In genomic region chr10:15106352-15107013, GRCh38 we compare ENCODE assay signal across 8 cellular contexts. TPM values are rescaled to one million over a fixed set of nuclear protein-coding genes. Genes with fewer than 3 reads are reported as not detected.
DNase-seq lines count a peak whose midpoint lies in the region; ATAC-seq, FAIRE-seq and TF ChIP-seq lines count a peak whose summit lies in the region.

No MANE protein-coding gene starts in this region.

- H3K9me3 ChIP-seq in upper lobe of left lung = no peaks in the 10 kb centered on the region

- no peak overlapping the region for H3K4me3 Mint-ChIP-seq in activated T-helper 2 cell treated with anti-CD3 and anti-CD28 coated beads, Interferon-gamma antibody, Interleukin-2, Interleukin-4, amounts not matched to agents 10 μg/mL and 5 μg/mL and 100 μg/mL, durations not matched to agents 14 hours and 24 hours and 36 hours (ENCODE audit: low read depth)
- no peak overlapping the region for H3K4me3 Mint-ChIP-seq in osteocyte (ENCODE audit: unreplicated experiment)

- no peak for FAIRE-seq in HTR-8/SVneo (lab: Jason Lieb, UNC)

- H3K27ac Mint-ChIP-seq in activated T-helper 2 cell treated with anti-CD3 and anti-CD28 coated beads, Interferon-gamma antibody, Interleukin-2, Interleukin-4, amounts not matched to agents 10 μg/mL and 5 μg/mL and 100 μg/mL, durations not matched to agents 14 hours and 24 hours and 36 hours = peak overlapping the region; percentile 28
- H3K27ac Mint-ChIP-seq in osteocyte (ENCODE audit: unreplicated experiment) = peak overlapping the region; percentile 72

- POLR2A ChIA-PET in RWPE1 (lab: Yijun Ruan, JAX; ENCODE audit: low non-redundant PET) = no interaction called here

- TF ChIP-seq EP300 in upper lobe of left lung (IDR thresholded peaks at IDR 0.05) = no peak

- H3K36me3 ChIP-seq in upper lobe of left lung = peaks cover 15 to 67% (median 29%) of the 10 kb centered on the region in 4 donors

- CTCF ChIA-PET in RWPE1 (lab: Yijun Ruan, JAX) = interaction anchor here (0.5 to 1.0 kb wide), 7 partner anchors 11 to 1344 kb away, joined by 3 to 9 read pairs (median 3); partner anchors contain the start of genes CDNF, HSPA14 and MSANTD7

- TF ChIP-seq CTCF in RWPE1 (conservative IDR thresholded peaks at IDR 0.05; ENCODE audit: low read depth) = peak; percentile 88
- peak; percentile 98 for TF ChIP-seq CTCF in fibroblast of villous mesenchyme (IDR thresholded peaks at IDR 0.05; ENCODE audit: insufficient read depth, low read depth, low read length)
- TF ChIP-seq CTCF in osteocyte (IDR thresholded peaks at IDR 0.05) = peak; percentile 96
- TF ChIP-seq CTCF in upper lobe of left lung (IDR thresholded peaks at IDR 0.05) = peak; percentile 60 to 83 (median 81)

- no peak for TF ChIP-seq POLR2A in upper lobe of left lung (IDR thresholded peaks at IDR 0.05)

- H3K4me3 ChIP-seq in fibroblast of villous mesenchyme (ENCODE audit: low read depth, low read length) = no peak overlapping the region
- no peak overlapping the region for H3K4me3 ChIP-seq in upper lobe of left lung

- 46 to 64% methylated on average over 8 of the region's 8 CpGs for WGBS in upper lobe of left lung, 2 donors

- H3K4me1 ChIP-seq in upper lobe of left lung = peaks cover 0 to 6% (median 2%) of the 10 kb centered on the region in 4 donors

- no peak overlapping the region for H3K27ac ChIP-seq in RWPE1
- no peak overlapping the region for H3K27ac ChIP-seq in upper lobe of left lung

- H3K36me3 Mint-ChIP-seq in activated T-helper 2 cell treated with anti-CD3 and anti-CD28 coated beads, Interferon-gamma antibody, Interleukin-2, Interleukin-4, amounts not matched to agents 10 μg/mL and 5 μg/mL and 100 μg/mL, durations not matched to agents 14 hours and 24 hours and 36 hours (ENCODE audit: low read depth) = peaks cover 65% of the 10 kb centered on the region
- peaks cover 25% of the 10 kb centered on the region for H3K36me3 Mint-ChIP-seq in osteocyte (ENCODE audit: unreplicated experiment)

- peak; percentile 46 for DNase-seq in COLO668 (lab: John Stamatoyannopoulos, UW; ENCODE audit: unreplicated experiment)
- DNase-seq in HTR-8/SVneo (ENCODE audit: insufficient read length, low spot score) = peak; percentile 61
- DNase-seq in RWPE1 (ENCODE audit: low spot score) = peak; percentile 64
- peak; percentile 48 for DNase-seq in activated T-helper 2 cell treated with anti-CD3 and anti-CD28 coated beads, Interferon-gamma antibody, Interleukin-2, Interleukin-4, amounts not matched to agents 10 μg/mL and 5 μg/mL and 100 μg/mL, durations not matched to agents 14 hours and 24 hours and 36 hours (ENCODE audit: low spot score)
- DNase-seq in fibroblast of villous mesenchyme (ENCODE audit: low read depth) = peak; percentile 79
- peak; percentile 91 for DNase-seq in osteocyte (ENCODE audit: extremely low spot score, unreplicated experiment)
- peak in 1 of 2 donors; percentile 83 for DNase-seq in upper lobe of left lung

- no peaks in the 10 kb centered on the region for H3K27me3 ChIP-seq in upper lobe of left lung

- H3K27me3 Mint-ChIP-seq in activated T-helper 2 cell treated with anti-CD3 and anti-CD28 coated beads, Interferon-gamma antibody, Interleukin-2, Interleukin-4, amounts not matched to agents 10 μg/mL and 5 μg/mL and 100 μg/mL, durations not matched to agents 14 hours and 24 hours and 36 hours (ENCODE audit: low read depth) = no peaks in the 10 kb centered on the region
- H3K27me3 Mint-ChIP-seq in osteocyte (ENCODE audit: unreplicated experiment) = no peaks in the 10 kb centered on the region

- H3K9me3 Mint-ChIP-seq in activated T-helper 2 cell treated with anti-CD3 and anti-CD28 coated beads, Interferon-gamma antibody, Interleukin-2, Interleukin-4, amounts not matched to agents 10 μg/mL and 5 μg/mL and 100 μg/mL, durations not matched to agents 14 hours and 24 hours and 36 hours = no peaks in the 10 kb centered on the region
- no peaks in the 10 kb centered on the region for H3K9me3 Mint-ChIP-seq in osteocyte (ENCODE audit: unreplicated experiment)

- H3K4me1 Mint-ChIP-seq in activated T-helper 2 cell treated with anti-CD3 and anti-CD28 coated beads, Interferon-gamma antibody, Interleukin-2, Interleukin-4, amounts not matched to agents 10 μg/mL and 5 μg/mL and 100 μg/mL, durations not matched to agents 14 hours and 24 hours and 36 hours (ENCODE audit: low read depth) = peaks cover 6% of the 10 kb centered on the region
- peaks cover 14% of the 10 kb centered on the region for H3K4me1 Mint-ChIP-seq in osteocyte (ENCODE audit: unreplicated experiment)

- intact Hi-C loops in activated T-helper 2 cell treated with anti-CD3 and anti-CD28 coated beads, Interferon-gamma antibody, Interleukin-2, Interleukin-4, amounts not matched to agents 10 μg/mL and 5 μg/mL and 100 μg/mL, durations not matched to agents 14 hours and 24 hours and 36 hours (cut with micrococcal nuclease) = loop anchor here (1.0 kb wide), 1 partner anchor 115 kb away; no protein-coding TSS in a partner anchor

- ATAC-seq in GM19395 (IDR thresholded peaks at IDR 0.05; ENCODE audit: unreplicated experiment) (peak; percentile 94), upper lobe of left lung (ENCODE audit: low FRiP score in 2 of 2) (peak; percentile 90 to 91)

RNA-seq across cellular contexts. Expression of gene RPP38, which starts 9.3 kb away (rescaled TPM):
- 19.4 and 20.3 TPM in 2 replicates for total RNA-seq in activated T-helper 2 cell treated with anti-CD3 and anti-CD28 coated beads, Interferon-gamma antibody, Interleukin-2, Interleukin-4, amounts not matched to agents 10 μg/mL and 5 μg/mL and 100 μg/mL, durations not matched to agents 14 hours and 24 hours and 36 hours
- total RNA-seq in fibroblast of villous mesenchyme (13.8 and 14.2 TPM in 2 replicates), osteocyte (13.7 and 17.9 TPM in 2 replicates), upper lobe of left lung (10 to 100 TPM in 5 of 6 donors, 1 to 10 TPM in 1; 6.4 to 27.2 (median 13.6) TPM)

RNA-seq across cellular contexts. Expression of gene ACBD7, which starts 17.9 kb away (rescaled TPM):
- total RNA-seq in activated T-helper 2 cell treated with anti-CD3 and anti-CD28 coated beads, Interferon-gamma antibody, Interleukin-2, Interleukin-4, amounts not matched to agents 10 μg/mL and 5 μg/mL and 100 μg/mL, durations not matched to agents 14 hours and 24 hours and 36 hours = 3.6 and 4.8 TPM in 2 replicates
- 0.97 and 1.3 TPM in 2 replicates for total RNA-seq in fibroblast of villous mesenchyme
- total RNA-seq in osteocyte = 0.73 and 0.86 TPM in 2 replicates
- total RNA-seq in upper lobe of left lung = 1 to 10 TPM in 1 of 6 donors, under 1 TPM in 3, not detected in 2; 0.46 to 2.4 (median 0.83) TPM
